1 cellular context compared by ENCODE assay signal in genomic region chr16:47013910-47014309, GRCh38.
TF ChIP-seq lines count a peak whose summit lies in the region.

No MANE protein-coding gene starts in this region.

TF ChIP-seq in H1, 55 proteins besides CTCF, POLR2A, EP300 and RAD21:
- no peak for TF ChIP-seq JUND (IDR thresholded peaks at IDR 0.05; ENCODE audit: low read length)
- TF ChIP-seq CBX5 (IDR thresholded peaks at IDR 0.05; ENCODE audit: low read depth, low read length), result no peak
- no peak for TF ChIP-seq SUZ12 (IDR thresholded peaks at IDR 0.05; ENCODE audit: low read length)
- no peak for TF ChIP-seq SP2 (IDR thresholded peaks at IDR 0.05; ENCODE audit: low read length)
- no peak for TF ChIP-seq CEBPB (IDR thresholded peaks at IDR 0.05; ENCODE audit: low read depth, low read length)
- no peak for TF ChIP-seq RBBP5 (IDR thresholded peaks at IDR 0.05; ENCODE audit: borderline replicate concordance, low read depth, low read length)
- no peak for TF ChIP-seq SP4 (IDR thresholded peaks at IDR 0.05; ENCODE audit: low read length)
- TF ChIP-seq, protein P1, sequence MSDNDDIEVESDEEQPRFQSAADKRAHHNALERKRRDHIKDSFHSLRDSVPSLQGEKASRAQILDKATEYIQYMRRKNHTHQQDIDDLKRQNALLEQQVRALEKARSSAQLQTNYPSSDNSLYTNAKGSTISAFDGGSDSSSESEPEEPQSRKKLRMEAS (IDR thresholded peaks at IDR 0.05), result no peak
- TF ChIP-seq TAF1 (IDR thresholded peaks at IDR 0.05; ENCODE audit: low read depth, low read length), result no peak
- no peak for TF ChIP-seq GTF2F1 (IDR thresholded peaks at IDR 0.05; ENCODE audit: borderline replicate concordance, low read depth, low read length)
- no peak for TF ChIP-seq SIN3A (conservative IDR thresholded peaks at IDR 0.05 in 1 of 2, IDR thresholded peaks at IDR 0.05 in 1 of 2; ENCODE audit: low read depth in 1 of 2, low read length in 2 of 2)
- no peak for TF ChIP-seq BRCA1 (IDR thresholded peaks at IDR 0.05; ENCODE audit: low read depth, low read length)
- no peak for TF ChIP-seq BACH1 (IDR thresholded peaks at IDR 0.05; ENCODE audit: low read length)
- TF ChIP-seq SIX5 (IDR thresholded peaks at IDR 0.05; ENCODE audit: low read depth, low read length), result no peak
- TF ChIP-seq POLR2AphosphoS5 (IDR thresholded peaks at IDR 0.05; ENCODE audit: low read depth, low read length), result no peak
- no peak for TF ChIP-seq KDM1A (IDR thresholded peaks at IDR 0.05; ENCODE audit: borderline replicate concordance, low read length)
- no peak for TF ChIP-seq CBX8 (IDR thresholded peaks at IDR 0.05; ENCODE audit: borderline replicate concordance, low read depth, low read length)
